ENCODE assay signal across 8 cellular contexts in the genomic region with DNA sequence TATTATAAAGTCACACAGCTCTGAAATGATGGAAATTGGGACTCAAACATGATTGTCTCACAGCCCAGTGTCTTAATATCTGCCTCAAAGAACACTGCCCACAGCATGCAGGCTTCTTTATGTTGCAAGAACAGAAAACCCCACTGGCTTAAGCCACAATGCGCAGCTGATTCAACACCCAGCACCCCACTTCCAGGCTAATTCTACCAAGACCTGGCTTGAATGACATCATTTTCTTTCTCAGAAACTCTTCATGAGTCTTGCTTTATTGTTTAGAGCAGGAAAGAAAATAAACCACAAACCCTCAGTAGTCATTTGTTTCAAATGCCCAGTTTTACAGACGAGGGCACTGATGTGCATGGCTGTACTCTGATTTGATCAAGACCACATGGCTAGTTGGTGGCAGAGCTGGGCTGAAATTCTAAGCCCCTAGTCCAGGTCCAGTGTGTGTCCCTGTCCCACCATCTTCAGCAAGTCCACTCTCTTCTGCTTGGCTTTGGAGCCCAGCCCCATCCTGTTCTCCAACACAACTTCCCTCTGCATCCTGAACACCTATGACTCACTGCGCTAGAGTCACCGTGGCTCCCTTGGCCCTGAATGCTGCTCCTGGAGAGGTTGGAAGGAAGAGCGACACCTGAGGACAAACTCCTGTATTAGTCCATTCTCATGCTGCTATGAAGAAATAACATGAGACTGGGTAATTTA. TPM values are rescaled to one million over a fixed set of nuclear protein-coding genes. Genes with fewer than 3 reads are reported as not detected.
DNase-seq lines count a peak whose midpoint lies in the region; ATAC-seq and TF ChIP-seq lines count a peak whose summit lies in the region.

No MANE protein-coding gene starts in this region.

- no peaks in the 10 kb centered on the region for H3K9me3 ChIP-seq in WERI-Rb-1 (ENCODE audit: severe bottlenecking)
- H3K9me3 ChIP-seq in esophagus (ENCODE audit: control insufficient read depth in 2 of 2, insufficient read depth in 1 of 2, low read depth in 1 of 2, low read length in 1 of 2) = no peaks in the 10 kb centered on the region

- peaks cover 18% of the 10 kb centered on the region for H3K36me3 ChIP-seq in WERI-Rb-1
- peaks cover 0 to 2% of the 10 kb centered on the region in 2 donors for H3K36me3 ChIP-seq in esophagus (ENCODE audit: control insufficient read depth in 2 of 2, insufficient read depth in 2 of 2, low read length in 1 of 2)

- H3K27ac ChIP-seq in WERI-Rb-1 (0 out of 2 replicates have a peak overlapping the region, but pooled peaks have one; percentile 11), esophagus (ENCODE audit: low read depth in 2 of 2, low read length in 1 of 2) (peak overlapping the region; percentile 83 to 94), skin epidermis (peak overlapping the region in 20 of 21 experiments; percentile 31 to 81 (median 68))

- DNase-seq in HCEC 1CT (peak; percentile 77), WERI-Rb-1 (no peak), NCI-H2107 (lab: John Stamatoyannopoulos, UW) (no peak)

- no peak for TF ChIP-seq CTCF in WERI-Rb-1 (IDR thresholded peaks at IDR 0.05; ENCODE audit: low read depth, low read length)

- H3K4me3 ChIP-seq in WERI-Rb-1 (ENCODE audit: low read depth, low read length) (no peak overlapping the region), esophagus (ENCODE audit: low read depth in 1 of 2, low read length in 2 of 2) (no peak overlapping the region), skin epidermis (no peak overlapping the region)

- WGBS in esophagus, 2 donors = 36 to 47% methylated on average over 5 of the region's 5 CpGs

- ATAC-seq in HG02623 (IDR thresholded peaks at IDR 0.05; ENCODE audit: unreplicated experiment) (no peak), HG02885 (IDR thresholded peaks at IDR 0.05; ENCODE audit: poor library complexity, unreplicated experiment) (no peak), HG03045 (IDR thresholded peaks at IDR 0.05; ENCODE audit: unreplicated experiment) (no peak)

- peaks cover 13 to 32% of the 10 kb centered on the region in 2 donors for H3K4me1 ChIP-seq in esophagus (ENCODE audit: control insufficient read depth in 2 of 2, insufficient read depth in 2 of 2, low read length in 1 of 2)

- H3K27me3 ChIP-seq in WERI-Rb-1 (ENCODE audit: insufficient read depth, low read depth, severe bottlenecking) (no peaks in the 10 kb centered on the region), esophagus (ENCODE audit: control insufficient read depth in 1 of 2, insufficient read depth in 2 of 2, low read length in 2 of 2) (no peaks in the 10 kb centered on the region)

RNA-seq across cellular contexts. Expression of gene SRSF5, which starts 50.3 kb away (rescaled TPM):
- polyA plus RNA-seq in esophagus = 100 to 1,000 TPM; 362 to 481 TPM

Comparison
In these comparisons a context has a peak if more than half of its experiments do, and no peak if none do; other contexts are left out.
1. H3K27ac ChIP-seq: peak in every context shown above with its lines; median percentile 88 in esophagus; 68 in skin epidermis; 11 in WERI-Rb-1.